8 cellular contexts compared by ENCODE assay signal in the genomic region with DNA sequence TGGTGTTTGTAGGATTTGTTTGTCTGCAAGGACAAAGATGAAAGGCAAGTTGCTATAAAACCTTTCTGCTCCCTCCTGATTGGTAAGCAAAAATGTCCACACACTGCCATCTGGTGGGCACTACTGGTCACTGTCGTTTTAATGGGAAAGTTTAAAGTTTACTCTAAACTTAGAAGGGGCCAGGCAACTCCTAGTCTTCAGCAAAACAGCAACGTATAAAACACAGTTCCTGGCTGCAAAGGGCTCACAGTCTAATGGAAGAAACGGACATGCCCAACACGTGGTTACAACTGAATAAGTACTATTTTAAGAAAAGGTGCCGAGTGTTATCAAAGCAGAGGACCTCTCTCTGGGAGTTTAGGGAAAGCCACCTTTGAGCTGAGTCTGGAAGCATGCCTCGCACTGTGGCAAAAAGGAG. TPM values are rescaled to one million over a fixed set of nuclear protein-coding genes. Genes with fewer than 3 reads are reported as not detected.
DNase-seq lines count a peak whose midpoint lies in the region; ATAC-seq and TF ChIP-seq lines count a peak whose summit lies in the region.

No MANE protein-coding gene starts in this region.

- no peaks in the 10 kb centered on the region for H3K9me3 Mint-ChIP-seq in activated CD8-positive, alpha-beta T cell treated with anti-CD3 and anti-CD28 coated beads for 36 hours
- no peaks in the 10 kb centered on the region for H3K9me3 Mint-ChIP-seq in effector memory CD8-positive, alpha-beta T cell

- H2AK5ac ChIP-seq in mesenchymal stem cell (ENCODE audit: low read length, severe bottlenecking): no peak overlapping the region

- H2BK5ac ChIP-seq in mesenchymal stem cell (ENCODE audit: low read depth, low read length, poor library complexity, severe bottlenecking): no peak overlapping the region

- TF ChIP-seq CTCF in AG09309 (IDR thresholded peaks at IDR 0.05; ENCODE audit: control insufficient read depth, insufficient read depth, low read depth, low read length, missing control alignments): peak; percentile 78
- peak; percentile 83 for TF ChIP-seq CTCF in activated CD8-positive, alpha-beta T cell treated with anti-CD3 and anti-CD28 coated beads for 36 hours (IDR thresholded peaks at IDR 0.05)

- no peak overlapping the region for H3K23ac ChIP-seq in mesenchymal stem cell (ENCODE audit: low read length in 2 of 2)

- H3K9me3 ChIP-seq in mesenchymal stem cell (ENCODE audit: control insufficient read depth, low read length): no peaks in the 10 kb centered on the region

- no peak overlapping the region for H2BK12ac ChIP-seq in mesenchymal stem cell (ENCODE audit: low read length in 2 of 2)

- no peak overlapping the region for H3K4ac ChIP-seq in mesenchymal stem cell (ENCODE audit: low read depth in 1 of 2, low read length in 2 of 2)

- ATAC-seq in GM18861 (IDR thresholded peaks at IDR 0.05; ENCODE audit: unreplicated experiment): peak; percentile 62
- ATAC-seq in HG03196 (IDR thresholded peaks at IDR 0.05; ENCODE audit: unreplicated experiment): peak; percentile 64
- ATAC-seq in activated CD8-positive, alpha-beta T cell treated with anti-CD3 and anti-CD28 coated beads for 36 hours: peak; percentile 88
- peak; percentile 60 for ATAC-seq in effector memory CD8-positive, alpha-beta T cell (replicated peaks)

- POLR2A ChIA-PET in activated CD8-positive, alpha-beta T cell treated with anti-CD3 and anti-CD28 coated beads for 36 hours (lab: Charles Lee): no interaction called here

- no peak overlapping the region for H4K8ac ChIP-seq in mesenchymal stem cell (ENCODE audit: low read length)

- no peaks in the 10 kb centered on the region for H3K4me1 ChIP-seq in mesenchymal stem cell (ENCODE audit: control insufficient read depth, insufficient read depth, low read depth, low read length)

- intact Hi-C loops in activated CD8-positive, alpha-beta T cell treated with anti-CD3 and anti-CD28 coated beads for 36 hours (cut with micrococcal nuclease): loop anchor here (5.0 kb wide), 1 partner anchor 1411 kb away; no protein-coding TSS in a partner anchor

- no peak overlapping the region for H3K18ac ChIP-seq in mesenchymal stem cell (ENCODE audit: low read depth in 1 of 2, low read length in 2 of 2)

- no peaks in the 10 kb centered on the region for H3K36me3 Mint-ChIP-seq in activated CD8-positive, alpha-beta T cell treated with anti-CD3 and anti-CD28 coated beads for 36 hours (ENCODE audit: low read depth)
- peaks cover 2% of the 10 kb centered on the region for H3K36me3 Mint-ChIP-seq in effector memory CD8-positive, alpha-beta T cell (ENCODE audit: insufficient read depth)

- no peaks in the 10 kb centered on the region for H3K79me1 ChIP-seq in mesenchymal stem cell (replicated peaks; ENCODE audit: low read length, poor library complexity, severe bottlenecking)

- H3K27ac Mint-ChIP-seq in activated CD8-positive, alpha-beta T cell treated with anti-CD3 and anti-CD28 coated beads for 36 hours: no peak overlapping the region
- peak overlapping the region in 1 of 2 donors; percentile 61 for H3K27ac Mint-ChIP-seq in effector memory CD8-positive, alpha-beta T cell

- H4K91ac ChIP-seq in mesenchymal stem cell (ENCODE audit: low read length): no peak overlapping the region

- no peak overlapping the region for H2BK120ac ChIP-seq in mesenchymal stem cell (ENCODE audit: low read depth, low read length)

- no peak overlapping the region for H2AFZ ChIP-seq in mesenchymal stem cell (ENCODE audit: low read depth, low read length)

- CTCF ChIA-PET in activated CD8-positive, alpha-beta T cell treated with anti-CD3 and anti-CD28 coated beads for 36 hours (lab: Charles Lee): interaction anchor here (0.7 to 2.0 kb wide), 15 partner anchors 9 to 1410 kb away, joined by 3 to 10 read pairs (median 4); no protein-coding TSS in a partner anchor

- H3K27ac ChIP-seq in mesenchymal stem cell (ENCODE audit: low read length, poor library complexity, severe bottlenecking): no peak overlapping the region

- no peak overlapping the region for H3K4me2 ChIP-seq in mesenchymal stem cell (ENCODE audit: low read length, poor library complexity, severe bottlenecking)

- peaks cover 0 to 4% of the 10 kb centered on the region in 2 experiments for H3K36me3 ChIP-seq in mesenchymal stem cell (ENCODE audit: control insufficient read depth in 1 of 2, insufficient read depth in 2 of 2, low read depth in 1 of 2, low read length in 2 of 2)

- H3K27me3 Mint-ChIP-seq in activated CD8-positive, alpha-beta T cell treated with anti-CD3 and anti-CD28 coated beads for 36 hours: no peaks in the 10 kb centered on the region
- H3K27me3 Mint-ChIP-seq in effector memory CD8-positive, alpha-beta T cell: no peaks in the 10 kb centered on the region

- H3K4me1 Mint-ChIP-seq in activated CD8-positive, alpha-beta T cell treated with anti-CD3 and anti-CD28 coated beads for 36 hours (ENCODE audit: low read depth): peaks cover 24% of the 10 kb centered on the region
- H3K4me1 Mint-ChIP-seq in effector memory CD8-positive, alpha-beta T cell (ENCODE audit: low read depth in 2 of 2): peaks cover 19 to 29% of the 10 kb centered on the region in 2 donors

- no peak overlapping the region for H2BK15ac ChIP-seq in mesenchymal stem cell (ENCODE audit: low read depth, poor library complexity, severe bottlenecking)

- H3K14ac ChIP-seq in mesenchymal stem cell (ENCODE audit: low read length in 2 of 2): no peak overlapping the region

- 44% methylated on average over 5 of the region's 6 CpGs for WGBS in mesenchymal stem cell

- DNase-seq in AG09309 (ENCODE audit: low read depth) (peak; percentile 37), NCI-H748 treated with DMSO at 0.1 percent for 48 hours (lab: John Stamatoyannopoulos, UW) (peak; percentile 15), mesenchymal stem cell (peak; percentile 69)
- peak; percentile 81 for DNase-seq in activated CD8-positive, alpha-beta T cell treated with anti-CD3 and anti-CD28 coated beads for 36 hours
- peak; percentile 61 to 74 (median 65) for DNase-seq in effector memory CD8-positive, alpha-beta T cell
- DNase-seq in stimulated activated CD8-positive, alpha-beta memory T cell treated with anti-CD3 and anti-CD28 coated beads, Interleukin-15, amount 100 ng/mL, for 48 hours (ENCODE audit: low read depth in 2 of 2): peak; percentile 24 to 36

- H3K27me3 ChIP-seq in mesenchymal stem cell (ENCODE audit: control insufficient read depth in 1 of 2, insufficient read depth in 1 of 2, low read length in 2 of 2): no peaks in the 10 kb centered on the region

- H3K4me3 ChIP-seq in AG09309 (ENCODE audit: control insufficient read depth, low read depth, low read length) (no peak overlapping the region), mesenchymal stem cell (ENCODE audit: insufficient read depth in 1 of 2, low read depth in 1 of 2, low read length in 2 of 2) (no peak overlapping the region)

- H3K4me3 Mint-ChIP-seq in activated CD8-positive, alpha-beta T cell treated with anti-CD3 and anti-CD28 coated beads for 36 hours: no peak overlapping the region
- no peak overlapping the region for H3K4me3 Mint-ChIP-seq in effector memory CD8-positive, alpha-beta T cell

- H3K9ac ChIP-seq in mesenchymal stem cell (ENCODE audit: low read length): no peak overlapping the region

RNA-seq across cellular contexts. Expression of a gene that starts 23.7 kb away (rescaled TPM):
- total RNA-seq in activated CD8-positive, alpha-beta T cell treated with anti-CD3 and anti-CD28 coated beads for 36 hours: 1 to 10 TPM; 2.5 to 3.0 TPM
- 0.08 TPM for polyA plus RNA-seq in mesenchymal stem cell (2013, experiment 1 of 2)
- 0.16 TPM for polyA plus RNA-seq in mesenchymal stem cell (2013, experiment 2 of 2)

Comparison
In these comparisons a context has a peak if more than half of its experiments do, and no peak if none do; other contexts are left out.
1. DNase-seq: peak in every context shown above with its lines; median percentile 81 in activated CD8-positive, alpha-beta T cell treated with anti-CD3 and anti-CD28 coated beads for 36 hours; 69 in mesenchymal stem cell; 65 in effector memory CD8-positive, alpha-beta T cell; 37 in AG09309; 30 in stimulated activated CD8-positive, alpha-beta memory T cell treated with anti-CD3 and anti-CD28 coated beads, Interleukin-15, amount 100 ng/mL, for 48 hours; 15 in NCI-H748 treated with DMSO at 0.1 percent for 48 hours.